Comparison of ENCODE assay signal across 24 cellular contexts in genomic region chr6:18339599-18339998, GRCh38. TPM values are rescaled to one million over a fixed set of nuclear protein-coding genes. Genes with fewer than 3 reads are reported as not detected.
DNase-seq lines count a peak whose midpoint lies in the region; ATAC-seq, FAIRE-seq and TF ChIP-seq lines count a peak whose summit lies in the region.
"Had no signal": no experiment of that assay in that cellular context is flagged by ENCODE, and none has a peak within 500 bp of the region (broad histone marks: within the 10 kb centered on the region; RNA-seq: fewer than 3 reads in every experiment).

No MANE protein-coding gene starts in this region.

- no peaks in the 10 kb centered on the region for H3K79me2 ChIP-seq in GM12878 (ENCODE audit: control insufficient read depth, insufficient read depth, low read length)

- H3K27me3 ChIP-seq in GM12878 (replicated peaks in 1 of 2; ENCODE audit: control insufficient read depth in 2 of 2, insufficient read depth in 2 of 2, low read length in 1 of 2) (no peaks in the 10 kb centered on the region; a peak in 1 of 4 replicates), foreskin keratinocyte (no peaks in the 10 kb centered on the region), Peyer's patch (no peaks in the 10 kb centered on the region)
- H3K27me3 ChIP-seq: BE2C; BLaER1 treated with 17β-estradiol and CSF1 and Interleukin-3, amounts not matched to agents 10 nM and 100 nM had no signal

- FAIRE-seq in GM12878 (lab: Jason Lieb, UNC): peak; percentile 62
- FAIRE-seq: A549, D721Med, GM12892 had no signal

- no peak overlapping the region for H2AFZ ChIP-seq in GM12878 (ENCODE audit: control insufficient read depth, low read depth, low read length)

- no peak for TF ChIP-seq CTCF in GM12878 (IDR thresholded peaks at IDR 0.05 in 2 of 3, conservative IDR thresholded peaks at IDR 0.05 in 1 of 3; ENCODE audit: control insufficient read depth in 2 of 3, extremely low read depth in 1 of 3, insufficient read depth in 1 of 3, low read depth in 3 of 3, low read length in 3 of 3)
- TF ChIP-seq CTCF in foreskin keratinocyte (conservative IDR thresholded peaks at IDR 0.05): no peak
- TF ChIP-seq CTCF in Peyer's patch (IDR thresholded peaks at IDR 0.05): no peak

- no TSS peak for BruUV-seq in GM12878 (replicated peaks; lab: Mats Ljungman, UMichigan)

- TF ChIP-seq RAD21 in GM12878 (IDR thresholded peaks at IDR 0.05; ENCODE audit: insufficient read depth, low read depth, low read length): no peak

- H3K9me3 ChIP-seq in GM12878 (replicated peaks; ENCODE audit: control insufficient read depth, insufficient read depth, low read length) (no peaks in the 10 kb centered on the region; the same call in 2 of the 3 replicates), Peyer's patch (no peaks in the 10 kb centered on the region)
- H3K9me3 ChIP-seq: A549; BE2C; BLaER1 treated with 17β-estradiol and CSF1 and Interleukin-3, amounts not matched to agents 10 nM and 100 nM had no signal

- H3K4me1 ChIP-seq in GM12878 (ENCODE audit: control insufficient read depth, insufficient read depth, low read length): peaks cover 8% of the 10 kb centered on the region; the same call in 1 of the 2 replicates
- peaks cover 31% of the 10 kb centered on the region for H3K4me1 ChIP-seq in foreskin keratinocyte
- no peaks in the 10 kb centered on the region for H3K4me1 ChIP-seq in Peyer's patch
- H3K4me1 ChIP-seq: A549, BE2C had no signal

- H3K36me3 ChIP-seq in GM12878 (ENCODE audit: control insufficient read depth in 2 of 2, insufficient read depth in 2 of 2, low read length in 1 of 2) (no peaks in the 10 kb centered on the region), Peyer's patch (no peaks in the 10 kb centered on the region)
- H3K36me3 ChIP-seq: BE2C; BLaER1 treated with 17β-estradiol and CSF1 and Interleukin-3, amounts not matched to agents 10 nM and 100 nM had no signal

- POLR2A ChIA-PET in HEK293T (lab: Yijun Ruan, JAX): no interaction called here
- POLR2A ChIA-PET in GM12878 (lab: Charles Lee): no interaction called here

- RAD21 ChIA-PET in GM12878 (lab: Charles Lee; ENCODE audit: unreplicated experiment): no interaction called here

- ATAC-seq in GM12878 (no peak), foreskin keratinocyte (no peak), HG03159 (IDR thresholded peaks at IDR 0.05; ENCODE audit: unreplicated experiment) (no peak)
- ATAC-seq: A549 had no signal

- DNase-seq in HEK293T (ENCODE audit: extremely low spot score) (no peak), GM12878 (ENCODE audit: low read depth, low spot score) (no peak), foreskin keratinocyte (no peak), NCI-H2196 treated with DMSO at 0.1 percent for 48 hours (lab: John Stamatoyannopoulos, UW; ENCODE audit: unreplicated experiment) (no peak), KG1 (lab: John Stamatoyannopoulos, UW) (no peak), Peyer's patch (no peak)
- DNase-seq: 8988T; ACHN; AML-193; BE2C; CD4-positive, alpha-beta T cell; CD8-positive, alpha-beta memory T cell; DMS 273 treated with DMSO at 0.1 percent for 48 hours; DMS79; GF-D8; GOT3; H7; HCEC 1CT had no signal

- no peaks in the 10 kb centered on the region for H4K20me1 ChIP-seq in GM12878 (ENCODE audit: control insufficient read depth, insufficient read depth)
- H4K20me1 ChIP-seq: BLaER1 treated with 17β-estradiol and CSF1 and Interleukin-3, amounts not matched to agents 10 nM and 100 nM had no signal

- in situ Hi-C loops in GM12878 (cut with MboI): no loop called here

- TF ChIP-seq EP300 in GM12878 (IDR thresholded peaks at IDR 0.05; ENCODE audit: borderline replicate concordance in 1 of 2, control insufficient read depth in 1 of 2, low read depth in 2 of 2, low read length in 2 of 2): no peak

- CTCF ChIA-PET in HEK293T (lab: Yijun Ruan, JAX): no interaction called here
- CTCF ChIA-PET in GM12878 (lab: Yijun Ruan, JAX): no interaction called here

- TF ChIP-seq POLR2A in GM12878 (IDR thresholded peaks at IDR 0.05; ENCODE audit: low read depth, low read length): no peak
- TF ChIP-seq POLR2A in Peyer's patch (IDR thresholded peaks at IDR 0.05): no peak

- intact Hi-C loops in GM12878 (cut with micrococcal nuclease; ENCODE audit: unreplicated experiment): no loop called here

- no peak overlapping the region for H3K4me2 ChIP-seq in GM12878 (ENCODE audit: control insufficient read depth, insufficient read depth)
- H3K4me2 ChIP-seq: A549; BLaER1 treated with 17β-estradiol and CSF1 and Interleukin-3, amounts not matched to agents 10 nM and 100 nM had no signal

- no peak overlapping the region for H3K27ac ChIP-seq in GM12878 (ENCODE audit: control insufficient read depth, insufficient read depth)
- peak overlapping the region; percentile 23 for H3K27ac ChIP-seq in foreskin keratinocyte
- H3K27ac ChIP-seq in Peyer's patch: no peak overlapping the region
- H3K27ac ChIP-seq: A549; BLaER1 treated with 17β-estradiol and CSF1 and Interleukin-3, amounts not matched to agents 10 nM and 100 nM had no signal

- SMC1A ChIA-PET in GM12878 (lab: Charles Lee; ENCODE audit: uncharacterized antibody, unreplicated experiment): no interaction called here

- no peak overlapping the region for H3K4me3 ChIP-seq in GM12878
- H3K4me3 ChIP-seq in Peyer's patch: no peak overlapping the region
- H3K4me3 ChIP-seq: A549; BLaER1 treated with 17β-estradiol and CSF1 and Interleukin-3, amounts not matched to agents 10 nM and 100 nM had no signal

- 8% methylated on average over 1 of the region's 1 CpG for WGBS in GM12878 (ENCODE audit: insufficient coverage, insufficient replicate concordance, low lambda C conversion rate, missing lambda C conversion rate)

- no peak overlapping the region for H3K9ac ChIP-seq in GM12878 (ENCODE audit: control insufficient read depth, insufficient read depth, low read length)
- H3K9ac ChIP-seq: BLaER1 treated with 17β-estradiol and CSF1 and Interleukin-3, amounts not matched to agents 10 nM and 100 nM had no signal

TF ChIP-seq in HEK293T, 16 proteins besides CTCF, POLR2A, EP300 and RAD21:
- TF ChIP-seq L3MBTL2 (conservative IDR thresholded peaks at IDR 0.05) (no peak), LEF1 (IDR thresholded peaks at IDR 0.05; ENCODE audit: borderline replicate concordance) (no peak), FOXK2 (IDR thresholded peaks at IDR 0.05) (no peak), FOXM1 (IDR thresholded peaks at IDR 0.05; ENCODE audit: borderline replicate concordance) (no peak), PKNOX1 (IDR thresholded peaks at IDR 0.05) (0 out of 2 replicates have a peak, but pooled peaks have one; percentile 36), NFRKB (IDR thresholded peaks at IDR 0.05) (no peak), BHLHE40 (IDR thresholded peaks at IDR 0.05; ENCODE audit: borderline replicate concordance) (no peak)

TF ChIP-seq in GM12878, 131 proteins besides CTCF, POLR2A, EP300 and RAD21:
- TF ChIP-seq TCF7 (IDR thresholded peaks at IDR 0.05; ENCODE audit: borderline replicate concordance) (no peak), LARP7 (IDR thresholded peaks at IDR 0.05) (no peak), MLLT1 (IDR thresholded peaks at IDR 0.05) (no peak), SRF (IDR thresholded peaks at IDR 0.05; ENCODE audit: low read depth in 2 of 2, low read length in 2 of 2) (peak in 1 of 2 experiments; percentile 32; a peak in 1 of 4 replicates), ATF3 (IDR thresholded peaks at IDR 0.05; ENCODE audit: borderline replicate concordance, extremely low read depth, low read depth, low read length) (no peak), FOXK2 (IDR thresholded peaks at IDR 0.05) (no peak)

RNA-seq across cellular contexts. Expression of gene RNF144B, which starts 47.6 kb away (rescaled TPM):
- not detected in 2 replicates for total RNA-seq in GM12878 (2013; cell fraction: nucleolus; rRNA removed)
- total RNA-seq in GM12878 (2014; rRNA removed) (0.11 and 0.17 TPM in 2 replicates), GM12878 (2014; rRNA removed; fragmentation: Illumina TruSeq; extraction: Trizol) (0.09 and 0.18 TPM in 2 replicates), GM12878 (2021) (0.18 and 0.58 TPM in 2 replicates), foreskin keratinocyte (17.5 and 18.0 TPM in 2 replicates), Peyer's patch (10 to 100 TPM in 1 of 4 donors, 1 to 10 TPM in 3; 1.4 to 14.9 (median 2.4) TPM)
- polyA plus RNA-seq in GM12878 (2011; ENCODE audit: low read depth): not detected
- polyA plus RNA-seq in GM12878 (2011; rRNA removed) (0.03 and 0.04 TPM in 2 replicates), GM12878 (2014; fragmentation: Illumina TruSeq; extraction: Trizol) (0.09 and 0.16 TPM in 2 replicates), GM12878 (2014; fragmentation: Nextera tagmentation; extraction: Ambion mirVana) (under 1 TPM; 0.04 to 0.14 TPM), GM12878 (2014; rRNA removed) (0.05 and 0.14 TPM in 2 replicates), GM12878 (2016; fragmentation: Nextera tagmentation; extraction: Ambion mirVana) (under 1 TPM; 0.13 to 0.18 TPM), foreskin keratinocyte (5.7 and 6.7 TPM in 2 replicates)
- 0.01 and 0.03 TPM in 2 replicates for polyA plus RNA-seq in GM12878 (2011; cell fraction: cytosol; rRNA removed)
- polyA plus RNA-seq in GM12878 (2011; cell fraction: nucleus; rRNA removed): 0.03 TPM in 2 replicates
- polyA plus RNA-seq in GM12878 (2012): 0.08 and 0.12 TPM in 2 replicates
- polyA minus RNA-seq in GM12878 (2011; rRNA and poly(A)+ RNA removed): 0.07 and 0.15 TPM in 2 replicates
- polyA minus RNA-seq in GM12878 (2011; cell fraction: cytosol; rRNA and poly(A)+ RNA removed): not detected in 2 replicates
- polyA minus RNA-seq in GM12878 (2011; cell fraction: nucleus; rRNA and poly(A)+ RNA removed): 0.10 TPM in 1 of 2 replicates, not detected in the other
- total RNA-seq: G401 had no signal
